In the genomic region with DNA sequence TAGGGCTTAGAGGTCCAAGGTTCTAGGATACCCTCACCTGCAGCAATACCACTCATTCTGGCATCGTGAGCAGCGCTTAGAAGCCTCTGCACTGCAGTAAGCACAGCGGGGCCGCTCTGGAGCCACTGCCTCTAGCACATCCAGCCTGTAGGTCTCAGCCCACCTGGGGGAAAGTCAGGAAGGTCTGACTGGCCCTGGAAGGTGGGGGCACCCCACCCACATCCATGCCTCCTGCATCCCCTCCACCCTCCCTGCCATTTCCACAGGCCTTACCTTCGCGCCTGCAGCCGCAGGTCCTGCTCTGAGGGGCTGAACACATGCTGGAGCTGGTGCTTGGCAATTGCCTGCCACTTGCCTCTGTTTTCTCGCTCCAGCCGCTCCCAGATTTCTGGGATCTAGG, we compare ENCODE assay signal across 1 cellular context.
TF ChIP-seq lines count a peak whose summit lies in the region.

No MANE protein-coding gene starts in this region.

TF ChIP-seq in WTC11, 78 proteins besides CTCF, POLR2A, EP300 and RAD21 (continued from another document):
- TF ChIP-seq AR (CRISPR knock-in tag; IDR thresholded peaks at IDR 0.05) = no peak
- TF ChIP-seq ZNF317 (CRISPR knock-in tag; IDR thresholded peaks at IDR 0.05; ENCODE audit: borderline replicate concordance, low read depth) = no peak
- TF ChIP-seq, protein P1, sequence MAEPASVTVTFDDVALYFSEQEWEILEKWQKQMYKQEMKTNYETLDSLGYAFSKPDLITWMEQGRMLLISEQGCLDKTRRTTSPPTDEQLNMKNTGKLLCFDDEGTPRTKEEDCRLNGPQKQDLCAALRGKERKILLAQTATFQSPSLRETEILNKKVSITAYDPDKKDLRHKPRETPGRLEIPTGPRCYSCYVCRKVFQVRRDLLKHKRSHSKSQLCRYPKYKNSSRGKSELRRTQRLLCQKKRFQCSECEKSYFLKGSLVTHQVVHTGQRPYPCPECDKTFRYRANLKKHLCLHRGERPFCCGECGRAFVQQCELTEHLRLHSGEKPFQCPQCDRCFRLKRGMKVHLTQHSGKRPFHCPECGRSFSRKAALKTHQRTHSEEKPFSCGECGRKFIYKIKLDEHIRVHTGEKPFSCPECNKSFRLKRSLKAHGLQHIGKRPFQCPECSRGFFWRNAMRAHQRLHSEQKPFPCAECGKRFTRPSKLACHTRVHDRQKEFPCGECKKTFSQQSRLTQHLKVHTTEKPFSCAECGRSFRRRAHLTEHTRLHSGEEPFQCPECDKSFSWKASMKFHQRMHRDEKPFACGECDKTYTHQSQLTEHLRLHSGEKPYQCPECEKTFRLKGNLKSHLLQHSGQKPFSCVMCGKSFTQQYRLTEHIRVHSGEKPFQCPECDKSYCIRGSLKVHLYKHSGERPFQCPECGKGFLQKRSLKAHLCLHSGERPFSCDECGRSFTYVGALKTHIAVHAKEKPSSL (CRISPR knock-in tag; conservative IDR thresholded peaks at IDR 0.05) = no peak
- TF ChIP-seq IRF2 (CRISPR knock-in tag; IDR thresholded peaks at IDR 0.05; ENCODE audit: borderline replicate concordance, low read depth) = no peak
